In genomic region chr19:31943778-31944177, GRCh38 we compare ENCODE assay signal across 28 cellular contexts.
"Had no signal": no experiment of that assay in that cellular context is flagged by ENCODE, and none has a peak within 500 bp of the region (broad histone marks: within the 10 kb centered on the region; RNA-seq: fewer than 3 reads in every experiment).

No MANE protein-coding gene starts in this region.

- H3K36me3 ChIP-seq: neutrophil, pancreas, spleen, tibial artery, transverse colon, upper lobe of right lung, uterus had no signal

- H3K4me1 Mint-ChIP-seq: naive thymus-derived CD4-positive, alpha-beta T cell; natural killer cell; stimulated activated memory B cell treated with anti-CD40 and anti-IgM and Interleukin-4, amounts not matched to agents 10 μg/mL and 1 μg/mL and 100 μg/mL, for 72 hours; stimulated activated naive CD8-positive, alpha-beta T cell treated with anti-CD3 and anti-CD28 coated beads, Interleukin-15, amount 100 ng/mL, for 72 hours had no signal

- H3K27ac ChIP-seq: neutrophil, pancreas, psoas muscle, skin epidermis, spleen, tibial artery, transverse colon, upper lobe of right lung, uterus had no signal

- H3K36me3 Mint-ChIP-seq: naive thymus-derived CD4-positive, alpha-beta T cell; natural killer cell; stimulated activated memory B cell treated with anti-CD40 and anti-IgM and Interleukin-4, amounts not matched to agents 10 μg/mL and 1 μg/mL and 100 μg/mL, for 72 hours; type B pancreatic cell had no signal

- H3K9me3 Mint-ChIP-seq: natural killer cell; nephron progenitor cell; neural crest cell; stimulated activated naive CD8-positive, alpha-beta T cell treated with anti-CD3 and anti-CD28 coated beads, Interleukin-15, amount 100 ng/mL, for 72 hours; type B pancreatic cell had no signal

- FAIRE-seq: pancreas had no signal

- H3K9me3 ChIP-seq: neutrophil, pancreas, psoas muscle, tibial artery, transverse colon, upper lobe of right lung, uterus had no signal

- H3K4me3 ChIP-seq: pancreas, psoas muscle, skin epidermis, smooth muscle cell, spleen, tibial artery, transverse colon, upper lobe of right lung, uterus had no signal

- H3K27me3 ChIP-seq: neutrophil, spleen, tibial artery, transverse colon, upper lobe of right lung, uterus had no signal

- H3K27me3 Mint-ChIP-seq: naive thymus-derived CD4-positive, alpha-beta T cell; stimulated activated memory B cell treated with anti-CD40 and anti-IgM and Interleukin-4, amounts not matched to agents 10 μg/mL and 1 μg/mL and 100 μg/mL, for 72 hours; stimulated activated naive CD8-positive, alpha-beta T cell treated with anti-CD3 and anti-CD28 coated beads, Interleukin-15, amount 100 ng/mL, for 72 hours had no signal

- H3K4me3 Mint-ChIP-seq: naive thymus-derived CD4-positive, alpha-beta T cell; natural killer cell; nephron progenitor cell; neural crest cell; stimulated activated memory B cell treated with anti-CD40 and anti-IgM and Interleukin-4, amounts not matched to agents 10 μg/mL and 1 μg/mL and 100 μg/mL, for 72 hours; stimulated activated naive CD8-positive, alpha-beta T cell treated with anti-CD3 and anti-CD28 coated beads, Interleukin-15, amount 100 ng/mL, for 72 hours; type B pancreatic cell had no signal

- DNase-seq: naive thymus-derived CD4-positive, alpha-beta T cell; natural killer cell; nucleus accumbens; pancreas; psoas muscle; spleen; stimulated activated CD4-positive, alpha-beta T cell treated with anti-CD3 and anti-CD28 coated beads, Interleukin-12 subunit alpha, Interleukin-12 subunit beta, amount 100 ng/mL, for 4 hours; stimulated activated CD4-positive, alpha-beta T cell treated with anti-CD3 and anti-CD28 coated beads, Interleukin-1b, Interleukin-23, amount 100 ng/mL, for 48 hours; stimulated activated CD4-positive, alpha-beta T cell treated with anti-CD3 and anti-CD28 coated beads, Interleukin-4, amount 100 ng/mL, for 1 hour; stimulated activated CD4-positive, alpha-beta T cell treated with anti-CD3 and anti-CD28 coated beads, Interleukin-4, amount 100 ng/mL, for 4 hours; stimulated activated CD8-positive, alpha-beta memory T cell treated with anti-CD3 and anti-CD28 coated beads, Interleukin-4, amount 100 ng/mL, for 48 hours; stimulated activated naive CD4-positive, alpha-beta T cell; stimulated activated naive CD8-positive, alpha-beta T cell treated with anti-CD3 and anti-CD28 coated beads, Interleukin-15, amount 100 ng/mL, for 72 hours; stimulated activated naive CD8-positive, alpha-beta T cell treated with anti-CD3 and anti-CD28 coated beads, Interleukin-15, Interleukin-2, amounts not matched to agents 100 U/mL and 50 U/mL, for 24 hours; substantia nigra; tibial artery; transverse colon; upper lobe of right lung; uterus had no signal

- ATAC-seq: naive thymus-derived CD4-positive, alpha-beta T cell; natural killer cell; pancreas; psoas muscle; right cardiac atrium; sciatic nerve; stimulated activated memory B cell treated with anti-CD40 and anti-IgM and Interleukin-4, amounts not matched to agents 10 μg/mL and 1 μg/mL and 100 μg/mL, for 72 hours; stimulated activated naive CD8-positive, alpha-beta T cell treated with anti-CD3 and anti-CD28 coated beads, Interleukin-15, amount 100 ng/mL, for 72 hours; stimulated activated naive CD8-positive, alpha-beta T cell treated with anti-CD3 and anti-CD28 coated beads, Interleukin-15, Interleukin-2, amounts not matched to agents 100 U/mL and 50 U/mL, for 24 hours; upper lobe of right lung had no signal

- H3K4me2 ChIP-seq: smooth muscle cell had no signal

- H3K27ac Mint-ChIP-seq: naive thymus-derived CD4-positive, alpha-beta T cell; natural killer cell; nephron progenitor cell; stimulated activated memory B cell treated with anti-CD40 and anti-IgM and Interleukin-4, amounts not matched to agents 10 μg/mL and 1 μg/mL and 100 μg/mL, for 72 hours; stimulated activated naive CD8-positive, alpha-beta T cell treated with anti-CD3 and anti-CD28 coated beads, Interleukin-15, amount 100 ng/mL, for 72 hours; type B pancreatic cell had no signal

- H3K4me1 ChIP-seq: pancreas, psoas muscle, spleen, tibial artery, transverse colon, upper lobe of right lung, uterus had no signal
